In the genomic region with DNA sequence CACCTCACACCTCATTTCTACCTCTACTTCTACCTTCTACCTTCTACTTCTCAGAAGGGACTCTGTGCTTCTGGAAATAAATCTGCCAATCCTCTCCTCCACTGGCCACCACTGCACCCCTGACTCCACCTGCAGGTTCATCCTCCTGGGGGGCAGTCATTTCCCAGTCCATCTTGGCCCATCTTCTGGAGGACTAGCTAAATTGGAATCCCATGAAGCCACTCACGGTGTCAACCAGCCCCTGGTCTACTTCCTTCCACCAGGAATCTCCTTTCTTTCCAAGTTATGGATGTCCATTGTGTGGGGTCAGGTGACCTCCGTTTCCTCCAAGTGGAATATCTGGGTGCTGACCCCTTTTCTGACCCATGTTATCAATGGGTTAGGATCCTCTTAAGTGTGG, we compare ENCODE assay signal across 1 cellular context.
A peak's percentile ranks its signal among the peaks of the same experiment; 100 is the strongest.
TF ChIP-seq lines count a peak whose summit lies in the region.

No MANE protein-coding gene starts in this region.

TF ChIP-seq in GM12878, 131 proteins besides CTCF, POLR2A, EP300 and RAD21:
- TF ChIP-seq, protein P1, sequence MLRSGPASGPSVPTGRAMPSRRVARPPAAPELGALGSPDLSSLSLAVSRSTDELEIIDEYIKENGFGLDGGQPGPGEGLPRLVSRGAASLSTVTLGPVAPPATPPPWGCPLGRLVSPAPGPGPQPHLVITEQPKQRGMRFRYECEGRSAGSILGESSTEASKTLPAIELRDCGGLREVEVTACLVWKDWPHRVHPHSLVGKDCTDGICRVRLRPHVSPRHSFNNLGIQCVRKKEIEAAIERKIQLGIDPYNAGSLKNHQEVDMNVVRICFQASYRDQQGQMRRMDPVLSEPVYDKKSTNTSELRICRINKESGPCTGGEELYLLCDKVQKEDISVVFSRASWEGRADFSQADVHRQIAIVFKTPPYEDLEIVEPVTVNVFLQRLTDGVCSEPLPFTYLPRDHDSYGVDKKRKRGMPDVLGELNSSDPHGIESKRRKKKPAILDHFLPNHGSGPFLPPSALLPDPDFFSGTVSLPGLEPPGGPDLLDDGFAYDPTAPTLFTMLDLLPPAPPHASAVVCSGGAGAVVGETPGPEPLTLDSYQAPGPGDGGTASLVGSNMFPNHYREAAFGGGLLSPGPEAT (IDR thresholded peaks at IDR 0.05; ENCODE audit: low read depth) = 0 out of 2 replicates have a peak, but pooled peaks have one; percentile 9
- TF ChIP-seq IKZF1 (conservative IDR thresholded peaks at IDR 0.05) (peak; percentile 8; the same call in 1 of the 2 replicates), POLR2AphosphoS2 (IDR thresholded peaks at IDR 0.05; ENCODE audit: low read depth, low read length) (0 out of 2 replicates have a peak, but pooled peaks have one; percentile 0), TARDBP (IDR thresholded peaks at IDR 0.05; ENCODE audit: borderline replicate concordance) (no peak), CBX3 (IDR thresholded peaks at IDR 0.05; ENCODE audit: borderline replicate concordance, low read depth) (no peak), EGR1 (IDR thresholded peaks at IDR 0.05; ENCODE audit: borderline replicate concordance in 1 of 2, low read depth in 2 of 2, low read length in 2 of 2) (no peak)
